11 cellular contexts compared by ENCODE assay signal in the genomic region with DNA sequence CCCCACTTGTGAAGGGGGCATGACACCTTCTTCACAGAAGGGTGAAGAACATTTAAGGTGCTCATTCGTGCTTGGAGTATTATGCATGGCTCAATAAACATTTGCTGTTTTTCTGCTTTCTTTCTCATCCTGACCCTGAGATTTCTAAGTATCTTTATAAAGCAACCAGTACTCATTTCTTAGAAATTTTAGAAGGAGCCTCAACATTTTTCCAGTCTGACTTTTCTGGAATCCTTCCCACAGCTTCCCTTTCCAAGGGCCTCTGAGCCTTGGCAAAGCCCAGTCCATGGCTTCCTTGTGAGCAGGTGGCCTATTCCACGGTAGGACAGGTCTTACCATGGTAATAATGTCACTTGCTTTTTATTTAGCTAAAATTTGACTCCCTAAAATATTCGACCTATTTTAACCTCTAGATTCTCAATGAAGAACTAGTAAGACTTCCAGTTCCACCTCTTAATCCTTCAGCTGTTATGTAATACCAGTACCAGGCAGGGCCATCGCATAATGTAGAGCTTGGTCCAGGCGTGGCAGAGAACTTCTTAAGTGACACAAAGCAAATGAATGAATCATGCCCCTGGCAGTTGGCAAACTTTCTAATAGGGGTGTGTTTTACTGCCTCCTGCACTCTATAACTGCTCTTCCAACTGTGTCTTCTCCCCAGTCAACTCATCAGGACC. TPM values are rescaled to one million over a fixed set of nuclear protein-coding genes. Genes with fewer than 3 reads are reported as not detected.
DNase-seq lines count a peak whose midpoint lies in the region; ATAC-seq and TF ChIP-seq lines count a peak whose summit lies in the region.
"Had no signal": no experiment of that assay in that cellular context is flagged by ENCODE, and none has a peak within 500 bp of the region (broad histone marks: within the 10 kb centered on the region; RNA-seq: fewer than 3 reads in every experiment).

No MANE protein-coding gene starts in this region.

- H2BK20ac ChIP-seq in IMR-90 (ENCODE audit: low read depth, low read length) = peak overlapping the region; percentile 69; the same call in 1 of the 2 replicates

- in situ Hi-C loops in IMR-90 (cut with MboI; ENCODE audit: low sequenced_read_pairs) (no loop called here), brain microvascular endothelial cell (cut with HindIII; ENCODE audit: low pct_ligation_motif_present, low sequenced_read_pairs) (no loop called here)

- 20% methylated on average over 1 of the region's 5 CpGs; no CpG with 5 or more reads in 1 of the 2 experiments for WGBS in IMR-90 (ENCODE audit: extremely low coverage in 2 of 2, insufficient read length in 1 of 2), 2 experiments

- H3K4ac ChIP-seq in IMR-90 (ENCODE audit: low read depth, low read length) = peak overlapping the region; percentile 66

- peak overlapping the region; percentile 33; the same call in 1 of the 2 replicates for H4K5ac ChIP-seq in IMR-90 (ENCODE audit: low read depth, low read length)

- peaks cover 23% of the 10 kb centered on the region for H3K4me1 ChIP-seq in IMR-90 (ENCODE audit: control insufficient read depth, insufficient read depth, low read length)
- peaks cover 29% of the 10 kb centered on the region for H3K4me1 ChIP-seq in lower lobe of right lung

- peak; percentile 39 for ATAC-seq in IMR-90 (ENCODE audit: low read depth)
- ATAC-seq in lower lobe of right lung = peak; percentile 93 to 96
- no peak for ATAC-seq in GM18867 (IDR thresholded peaks at IDR 0.05; ENCODE audit: unreplicated experiment)
- no peak for ATAC-seq in HG02610 (IDR thresholded peaks at IDR 0.05; ENCODE audit: unreplicated experiment)
- ATAC-seq: natural killer cell; stimulated activated naive B cell treated with anti-CD40 and anti-IgM and Interleukin-4, amounts not matched to agents 10 μg/mL and 1 μg/mL and 100 μg/mL, for 72 hours had no signal

- POLR2A ChIA-PET in IMR-90 (lab: Charles Lee; ENCODE audit: unreplicated experiment) = interaction anchor here (1.2 kb wide), 1 partner anchor 103 kb away, joined by 3 read pairs; no protein-coding TSS in a partner anchor

- no peak for TF ChIP-seq RAD21 in IMR-90 (IDR thresholded peaks at IDR 0.05; ENCODE audit: low read length)

- H2AK9ac ChIP-seq in IMR-90 (replicated peaks; ENCODE audit: low read depth, low read length, poor library complexity) = no peak overlapping the region

- H2BK120ac ChIP-seq in IMR-90 (ENCODE audit: low read depth, low read length) = peak overlapping the region; percentile 56; the same call in 1 of the 2 replicates

- dilution Hi-C loops in IMR-90 (cut with HindIII; ENCODE audit: low sequenced_read_pairs, unreplicated experiment) = no loop called here

- no peak for TF ChIP-seq CTCF in IMR-90 (conservative IDR thresholded peaks at IDR 0.05; ENCODE audit: low read depth, low read length)
- no peak for TF ChIP-seq CTCF in brain microvascular endothelial cell (IDR thresholded peaks at IDR 0.05; ENCODE audit: low read depth, low read length, missing control alignments)
- no peak for TF ChIP-seq CTCF in lower lobe of right lung (IDR thresholded peaks at IDR 0.05)

- CTCF ChIA-PET in IMR-90 (lab: Yijun Ruan, JAX) = interaction anchor here (1.0 to 1.6 kb wide), 2 partner anchors 74 to 98 kb away, joined by 3 read pairs; no protein-coding TSS in a partner anchor

- H3K9me3 ChIP-seq in IMR-90 (ENCODE audit: control insufficient read depth, insufficient read depth, low read length) = peaks cover 3% of the 10 kb centered on the region; the same call in 1 of the 2 replicates
- H3K9me3 ChIP-seq in lower lobe of right lung = no peaks in the 10 kb centered on the region

- peak overlapping the region; percentile 48; the same call in 2 of the 3 replicates for H2BK15ac ChIP-seq in IMR-90 (ENCODE audit: low read depth, low read length)

- H3K4me2 ChIP-seq in IMR-90 (ENCODE audit: low read depth, low read length) = peak overlapping the region; percentile 48; the same call in 1 of the 2 replicates

- H3K27ac ChIP-seq in IMR-90 (ENCODE audit: insufficient read depth, low read length) (peak overlapping the region; percentile 26; the same call in 1 of the 2 replicates), brain microvascular endothelial cell (peak overlapping the region; percentile 55), lower lobe of right lung (peak overlapping the region; percentile 71), caudate nucleus (ENCODE audit: low read depth, low read length) (no peak overlapping the region)

- no peak overlapping the region for H2AFZ ChIP-seq in IMR-90 (replicated peaks; ENCODE audit: low read length, poor library complexity)

- DNase-seq in AG08395 (ENCODE audit: low spot score) = peak; percentile 80
- DNase-seq in IMR-90 = peak; percentile 85
- DNase-seq in brain microvascular endothelial cell = peak; percentile 63
- DNase-seq in lower lobe of right lung = peak; percentile 66
- no peak for DNase-seq in activated CD4-positive, alpha-beta T cell treated with anti-CD3 and anti-CD28 coated beads, Interleukin-2, amount 50 U/mL, for 1 hour
- DNase-seq in caudate nucleus (lab: John Stamatoyannopoulos, UW) = no peak
- DNase-seq: natural killer cell; OCI-M1; stimulated activated naive B cell treated with anti-CD40 and anti-IgM and Interleukin-4, amounts not matched to agents 10 μg/mL and 1 μg/mL and 100 μg/mL, for 72 hours had no signal

- no peaks in the 10 kb centered on the region for H3K36me3 ChIP-seq in IMR-90 (ENCODE audit: control insufficient read depth, insufficient read depth, low read length)
- no peaks in the 10 kb centered on the region for H3K36me3 ChIP-seq in brain microvascular endothelial cell (replicated peaks)
- H3K36me3 ChIP-seq in lower lobe of right lung = no peaks in the 10 kb centered on the region

- peak overlapping the region; percentile 24 for H3K14ac ChIP-seq in IMR-90 (replicated peaks; ENCODE audit: low read depth, low read length)

- intact Hi-C loops in IMR-90 (cut with micrococcal nuclease) (no loop called here), lower lobe of right lung (cut with DNase I) (loop anchor here (10.0 kb wide), 1 partner anchor 79 kb away; no protein-coding TSS in a partner anchor)

- no TSS peak for BruUV-seq in IMR-90 (replicated peaks; lab: Mats Ljungman, UMichigan)

- no peak overlapping the region for H4K91ac ChIP-seq in IMR-90 (ENCODE audit: insufficient read depth, low read depth, low read length)

- H3K18ac ChIP-seq in IMR-90 (ENCODE audit: low read depth, low read length) = peak overlapping the region; percentile 44; the same call in 1 of the 2 replicates

- H2BK5ac ChIP-seq in IMR-90 (ENCODE audit: low read depth, low read length, poor library complexity, severe bottlenecking) = peak overlapping the region; percentile 73

- no peak overlapping the region for H3K4me3 ChIP-seq in IMR-90 (ENCODE audit: insufficient read depth, low read depth, low read length)
- H3K4me3 ChIP-seq in brain microvascular endothelial cell (ENCODE audit: low read depth, low read length) = no peak overlapping the region
- no peak overlapping the region for H3K4me3 ChIP-seq in lower lobe of right lung

- peaks cover 14% of the 10 kb centered on the region for H3K9me1 ChIP-seq in IMR-90 (ENCODE audit: insufficient read depth, low read length)

- H3K79me1 ChIP-seq in IMR-90 (ENCODE audit: low read depth in 1 of 2, low read length in 2 of 2) = peaks cover 0 to 11% of the 10 kb centered on the region in 2 experiments; a peak in 2 of 4 replicates

- H3K23ac ChIP-seq in IMR-90 (ENCODE audit: low read depth, low read length) = no peak overlapping the region; the same call in 1 of the 2 replicates

- H3K56ac ChIP-seq in IMR-90 (ENCODE audit: extremely low read depth, insufficient read depth, low read length) = no peak overlapping the region

- H3K27me3 ChIP-seq in IMR-90 (ENCODE audit: control insufficient read depth, insufficient read depth, low read length) (no peaks in the 10 kb centered on the region), brain microvascular endothelial cell (replicated peaks) (no peaks in the 10 kb centered on the region), lower lobe of right lung (ENCODE audit: low read depth) (no peaks in the 10 kb centered on the region)

- no peak for TF ChIP-seq POLR2A in IMR-90 (IDR thresholded peaks at IDR 0.05; ENCODE audit: low read depth, low read length)

- H3K9ac ChIP-seq in IMR-90 (ENCODE audit: low read depth, low read length) = no peak overlapping the region

- H4K20me1 ChIP-seq in IMR-90 (ENCODE audit: insufficient read depth, low read length) = no peaks in the 10 kb centered on the region

- peak overlapping the region in 1 of 2 experiments; percentile 70; a peak in 2 of 4 replicates for H4K8ac ChIP-seq in IMR-90 (ENCODE audit: low read depth in 2 of 2, low read length in 2 of 2)

- peak overlapping the region; percentile 68; the same call in 1 of the 2 replicates for H2AK5ac ChIP-seq in IMR-90 (ENCODE audit: low read depth, low read length)

TF ChIP-seq in IMR-90, 13 proteins besides CTCF, POLR2A, EP300 and RAD21:
- TF ChIP-seq, protein P1, sequence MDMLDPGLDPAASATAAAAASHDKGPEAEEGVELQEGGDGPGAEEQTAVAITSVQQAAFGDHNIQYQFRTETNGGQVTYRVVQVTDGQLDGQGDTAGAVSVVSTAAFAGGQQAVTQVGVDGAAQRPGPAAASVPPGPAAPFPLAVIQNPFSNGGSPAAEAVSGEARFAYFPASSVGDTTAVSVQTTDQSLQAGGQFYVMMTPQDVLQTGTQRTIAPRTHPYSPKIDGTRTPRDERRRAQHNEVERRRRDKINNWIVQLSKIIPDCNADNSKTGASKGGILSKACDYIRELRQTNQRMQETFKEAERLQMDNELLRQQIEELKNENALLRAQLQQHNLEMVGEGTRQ (IDR thresholded peaks at IDR 0.05; ENCODE audit: low read depth, low read length) = no peak
- TF ChIP-seq RCOR1 (IDR thresholded peaks at IDR 0.05; ENCODE audit: insufficient replicate concordance, low read length) = no peak

RNA-seq across cellular contexts. Expression of a gene that starts 1.0 kb away (rescaled TPM):
- 1.1 and 1.6 TPM in 2 replicates for total RNA-seq in IMR-90 (2012; rRNA removed)
- 0.60 and 0.67 TPM in 2 replicates for polyA plus RNA-seq in IMR-90 (2012; rRNA removed)
- 0.08 and 0.75 TPM in 2 replicates for polyA plus RNA-seq in IMR-90 (2012; cell fraction: cytosol; rRNA removed)
- 0.08 TPM in 1 of 2 replicates, not detected in the other for polyA plus RNA-seq in IMR-90 (2012; cell fraction: nucleus; rRNA removed; ENCODE audit: low replicate concordance)
- total RNA-seq in lower lobe of right lung = not detected
- total RNA-seq: natural killer cell had no signal

Comparison
In these comparisons a context has a peak if more than half of its experiments do, and no peak if none do; other contexts are left out.
1. DNase-seq: peak in AG08395 (single experiment), IMR-90 (single experiment), brain microvascular endothelial cell (single experiment) and lower lobe of right lung (single experiment); none in activated CD4-positive, alpha-beta T cell treated with anti-CD3 and anti-CD28 coated beads, Interleukin-2, amount 50 U/mL, for 1 hour (single experiment) and caudate nucleus (0 of 61).
2. ATAC-seq: peak in IMR-90 (single experiment) and lower lobe of right lung (2 of 2); none in GM18867 (single experiment) and HG02610 (single experiment).